In the genomic region with DNA sequence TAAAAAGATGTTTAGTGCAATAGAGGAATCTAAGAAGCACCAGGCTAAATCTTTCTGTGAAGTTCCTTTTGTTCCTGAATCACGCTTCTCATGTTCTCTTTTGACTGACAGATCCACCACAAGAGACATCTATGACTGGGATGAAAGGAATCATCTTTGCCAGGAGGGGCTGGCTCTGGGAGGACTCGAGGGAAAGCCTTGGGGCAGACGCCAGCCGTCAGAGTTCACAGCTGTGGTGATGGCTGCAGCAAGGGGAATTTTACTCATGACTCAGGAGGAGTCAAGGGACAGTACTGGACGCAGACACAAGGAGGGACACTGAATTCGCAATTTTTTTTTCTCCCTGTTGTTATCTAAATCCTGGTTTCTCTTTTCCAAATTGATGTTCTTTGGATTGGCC, we compare ENCODE assay signal across 15 cellular contexts. TPM values are rescaled to one million over a fixed set of nuclear protein-coding genes. Genes with fewer than 3 reads are reported as not detected.
DNase-seq lines count a peak whose midpoint lies in the region; ATAC-seq and TF ChIP-seq lines count a peak whose summit lies in the region.
"Had no signal": no experiment of that assay in that cellular context is flagged by ENCODE, and none has a peak within 500 bp of the region (broad histone marks: within the 10 kb centered on the region; RNA-seq: fewer than 3 reads in every experiment).

No MANE protein-coding gene starts in this region.

- no peaks in the 10 kb centered on the region for H4K20me1 ChIP-seq in GM23248 (ENCODE audit: insufficient read depth)

- no peaks in the 10 kb centered on the region for H3K4me1 ChIP-seq in GM23248 (ENCODE audit: insufficient read depth)
- H3K4me1 ChIP-seq: lower lobe of right lung, parathyroid adenoma had no signal

- no peaks in the 10 kb centered on the region for H3K9me2 ChIP-seq in GM23248 (ENCODE audit: insufficient read depth)

- H3K4me3 ChIP-seq in fibroblast of mammary gland (ENCODE audit: control insufficient read depth, low read depth, low read length) = no peak overlapping the region
- H3K4me3 ChIP-seq in GM23248 = no peak overlapping the region
- H3K4me3 ChIP-seq: lower lobe of right lung had no signal

- WGBS in GM23248 (ENCODE audit: low coverage in 1 of 2, low lambda C conversion rate in 2 of 2, missing lambda C conversion rate in 2 of 2), 2 experiments = 73 to 75% methylated on average over 6 of the region's 6 CpGs

- no peak for TF ChIP-seq CTCF in fibroblast of mammary gland (conservative IDR thresholded peaks at IDR 0.05; ENCODE audit: control insufficient read depth, insufficient read depth, low read depth, low read length)

- peak; percentile 86 for DNase-seq in COLO829 (ENCODE audit: low spot score)
- peak; percentile 3 for DNase-seq in NCI-H2029 treated with DMSO at 0.1 percent for 48 hours (lab: John Stamatoyannopoulos, UW)
- DNase-seq in fibroblast of mammary gland (ENCODE audit: low read depth) = peak; percentile 31
- peak in 47 of 56 donors; percentile 2 to 80 (median 45) for DNase-seq in nucleus accumbens (lab: John Stamatoyannopoulos, UW)
- no peak for DNase-seq in GM23248
- DNase-seq in activated naive CD4-positive, alpha-beta T cell treated with anti-CD3 and anti-CD28 coated beads, Interleukin-2, amount 50 U/mL, for 16 hours = no peak
- DNase-seq in NCI-H1417 treated with DMSO at 0.1 percent for 48 hours (lab: John Stamatoyannopoulos, UW) = no peak
- DNase-seq: amniotic stem cell; CD4-positive, CD25-positive, alpha-beta regulatory T cell; effector CD8-positive, alpha-beta T cell; lower lobe of right lung; NCI-H524; stimulated activated naive CD4-positive, alpha-beta T cell treated with Interleukin-2 at 50 U/mL for 16 hours had no signal

- ATAC-seq in HG02642 (IDR thresholded peaks at IDR 0.05; ENCODE audit: poor library complexity, unreplicated experiment) = no peak
- ATAC-seq: lower lobe of right lung had no signal

- H3K9me3 ChIP-seq in GM23248 (ENCODE audit: low read depth) = no peaks in the 10 kb centered on the region
- H3K9me3 ChIP-seq: lower lobe of right lung had no signal

- no peaks in the 10 kb centered on the region for H3K79me2 ChIP-seq in GM23248 (ENCODE audit: insufficient read depth)
- H3K79me2 ChIP-seq: parathyroid adenoma had no signal

- H3K27ac ChIP-seq in GM23248 = no peak overlapping the region
- H3K27ac ChIP-seq: lower lobe of right lung, parathyroid adenoma had no signal

- no peaks in the 10 kb centered on the region for H3F3A ChIP-seq in GM23248 (ENCODE audit: insufficient read depth)

- H2AFZ ChIP-seq in GM23248 = no peak overlapping the region; the same call in 1 of the 2 replicates
- H2AFZ ChIP-seq: parathyroid adenoma had no signal

- in situ Hi-C loops in GM23248 (cut with MboI) = no loop called here

- no peaks in the 10 kb centered on the region for H3K27me3 ChIP-seq in GM23248 (replicated peaks; ENCODE audit: insufficient read depth)

- no peaks in the 10 kb centered on the region for H3K36me3 ChIP-seq in GM23248 (ENCODE audit: low read depth)
- H3K36me3 ChIP-seq: lower lobe of right lung had no signal

- no peak overlapping the region for H3K4me2 ChIP-seq in GM23248 (ENCODE audit: unreplicated experiment)

- H3K9ac ChIP-seq in GM23248 = no peak overlapping the region
- H3K9ac ChIP-seq: parathyroid adenoma had no signal

RNA-seq across cellular contexts. Expression of a gene that starts 38.7 kb away (rescaled TPM):
- total RNA-seq in GM23248 (2014; rRNA removed; shearing (Covaris generic)) = 21.6 and 26.8 TPM in 2 replicates
- 24.9 and 25.3 TPM in 2 replicates for polyA plus RNA-seq in GM23248 (2016; fragmentation: Nextera tagmentation; extraction: Ambion mirVana)

Comparison
In these comparisons a context has a peak if more than half of its experiments do, and no peak if none do; other contexts are left out.
1. DNase-seq: peak in COLO829 (single experiment), NCI-H2029 treated with DMSO at 0.1 percent for 48 hours (single experiment), fibroblast of mammary gland (single experiment) and nucleus accumbens (47 of 56); none in GM23248 (single experiment), activated naive CD4-positive, alpha-beta T cell treated with anti-CD3 and anti-CD28 coated beads, Interleukin-2, amount 50 U/mL, for 16 hours (single experiment) and NCI-H1417 treated with DMSO at 0.1 percent for 48 hours (single experiment).